In genomic region chr22:20451920-20452319, GRCh38 we compare ENCODE assay signal across 35 cellular contexts.
"Had no signal": no experiment of that assay in that cellular context is flagged by ENCODE, and none has a peak within 500 bp of the region (broad histone marks: within the 10 kb centered on the region; RNA-seq: fewer than 3 reads in every experiment).

No MANE protein-coding gene starts in this region.

- H3K4me3 ChIP-seq: ascending aorta, cardiac muscle cell had no signal

- H3K27me3 Mint-ChIP-seq: activated B cell treated with CpG ODN at 0.5 μM for 24 hours; activated CD4-positive, alpha-beta memory T cell treated with anti-CD3 and anti-CD28 coated beads for 36 hours; activated CD4-positive, alpha-beta T cell treated with anti-CD3 and anti-CD28 coated beads, Interleukin-2, amount 10 ng/mL, durations not matched to agents 24 days and 14 days; activated CD8-positive, alpha-beta T cell treated with anti-CD3 and anti-CD28 coated beads for 36 hours; activated naive CD4-positive, alpha-beta T cell treated with anti-CD3 and anti-CD28 coated beads, Interleukin-2, amount 10 ng/mL, durations not matched to agents 7 days and 5 days; activated naive CD4-positive, alpha-beta T cell treated with anti-CD3 and anti-CD28 coated beads, Interleukin-2, amount 50 U/mL, for 24 hours; activated naive CD8-positive, alpha-beta T cell; activated naive CD8-positive, alpha-beta T cell treated with anti-CD3 and anti-CD28 coated beads, Interleukin-2, amount 10 ng/mL, durations not matched to agents 7 days and 5 days; activated naive CD8-positive, alpha-beta T cell treated with anti-CD3 and anti-CD28 coated beads, Interleukin-2, amount 50 U/mL, for 24 hours; central memory CD8-positive, alpha-beta T cell; T-cell; T-helper 17 cell had no signal

- H3K27ac Mint-ChIP-seq: activated B cell treated with CpG ODN at 0.5 μM for 24 hours; activated CD4-positive, alpha-beta memory T cell treated with anti-CD3 and anti-CD28 coated beads for 36 hours; activated CD4-positive, alpha-beta T cell treated with anti-CD3 and anti-CD28 coated beads, Interleukin-2, amount 10 ng/mL, durations not matched to agents 24 days and 14 days; activated CD8-positive, alpha-beta T cell treated with anti-CD3 and anti-CD28 coated beads for 36 hours; activated naive CD4-positive, alpha-beta T cell treated with anti-CD3 and anti-CD28 coated beads, Interleukin-2, amount 10 ng/mL, durations not matched to agents 7 days and 5 days; activated naive CD4-positive, alpha-beta T cell treated with anti-CD3 and anti-CD28 coated beads, Interleukin-2, amount 50 U/mL, for 24 hours; activated naive CD8-positive, alpha-beta T cell; activated naive CD8-positive, alpha-beta T cell treated with anti-CD3 and anti-CD28 coated beads, Interleukin-2, amount 10 ng/mL, durations not matched to agents 7 days and 5 days; activated naive CD8-positive, alpha-beta T cell treated with anti-CD3 and anti-CD28 coated beads, Interleukin-2, amount 50 U/mL, for 24 hours; activated T-cell treated with anti-CD3 and anti-CD28 coated beads, Interleukin-2, amount 50 U/mL, for 72 hours; activated T-helper 1 cell treated with anti-CD3 and anti-CD28 coated beads, Interleukin-12 subunit alpha, Interleukin-12 subunit beta, Interleukin-2, Interleukin-4 antibody, amounts not matched to agents 30 ng/mL and 10 ng/mL and 1 ng/mL, durations not matched to agents 14 hours and 24 hours and 36 hours; activated T-helper 2 cell treated with anti-CD3 and anti-CD28 coated beads, Interferon-gamma antibody, Interleukin-2, Interleukin-4, amounts not matched to agents 10 μg/mL and 5 μg/mL and 100 μg/mL, durations not matched to agents 14 hours and 24 hours and 36 hours; brain; T-cell; T-helper 17 cell had no signal

- DNase-seq: activated B cell treated with CpG ODN at 0.5 μM for 24 hours; activated CD4-positive, alpha-beta memory T cell treated with anti-CD3 and anti-CD28 coated beads for 36 hours; activated CD4-positive, alpha-beta T cell treated with anti-CD3 and anti-CD28 coated beads for 4 hours; activated CD4-positive, alpha-beta T cell treated with anti-CD3 and anti-CD28 coated beads, Interleukin-2, amount 10 ng/mL, durations not matched to agents 24 days and 14 days; activated CD4-positive, alpha-beta T cell treated with anti-CD3 and anti-CD28 coated beads, Interleukin-2, amount 50 U/mL, for 1 hour; activated CD4-positive, alpha-beta T cell treated with anti-CD3 and anti-CD28 coated beads, Interleukin-2, amount 50 U/mL, for 4 hours; activated CD4-positive, CD25-positive, alpha-beta regulatory T cell treated with anti-CD3 and anti-CD28 coated beads, Interleukin-2, amount 50 U/mL, for 72 hours; activated CD8-positive, alpha-beta memory T cell treated with anti-CD3 and anti-CD28 coated beads, Interleukin-2, amount 50 U/mL, for 4 hours; activated CD8-positive, alpha-beta T cell treated with anti-CD3 and anti-CD28 coated beads for 36 hours; activated effector memory CD4-positive, alpha-beta T cell treated with Interleukin-2 at 50 U/mL for 16 hours; activated gamma-delta T cell; activated naive CD4-positive, alpha-beta T cell treated with anti-CD3 and anti-CD28 coated beads, Interleukin-2, amount 10 ng/mL, durations not matched to agents 7 days and 5 days; activated naive CD4-positive, alpha-beta T cell treated with Interleukin-2 at 50 U/mL for 16 hours; activated naive CD8-positive, alpha-beta T cell treated with anti-CD3 and anti-CD28 coated beads, Interleukin-2, amount 10 ng/mL, durations not matched to agents 7 days and 5 days; activated naive CD8-positive, alpha-beta T cell treated with anti-CD3 and anti-CD28 coated beads, Interleukin-2, amount 50 U/mL, for 24 hours; activated T-cell treated with anti-CD3 and anti-CD28 coated beads for 4 hours; activated T-cell treated with anti-CD3 and anti-CD28 coated beads, Interleukin-2, amount 50 U/mL, for 1 hour; activated T-cell treated with anti-CD3 and anti-CD28 coated beads, Interleukin-2, amount 50 U/mL, for 4 hours; activated T-cell treated with anti-CD3 and anti-CD28 coated beads, Interleukin-2, amount 50 U/mL, for 72 hours; amygdala; anterior cingulate cortex; caudate nucleus; cerebellar nuclear complex; T-cell; T-helper 17 cell; T-helper 9 cell had no signal

- FAIRE-seq: TTC549 had no signal

- H3K27me3 ChIP-seq: ascending aorta, cardiac muscle cell had no signal

- H3K36me3 ChIP-seq: cardiac muscle cell had no signal

- H3K27ac ChIP-seq: ascending aorta, cardiac muscle cell had no signal

- H3K4me3 Mint-ChIP-seq: activated B cell treated with CpG ODN at 0.5 μM for 24 hours; activated CD4-positive, alpha-beta memory T cell treated with anti-CD3 and anti-CD28 coated beads for 36 hours; activated CD4-positive, alpha-beta T cell treated with anti-CD3 and anti-CD28 coated beads, Interleukin-2, amount 10 ng/mL, durations not matched to agents 24 days and 14 days; activated CD8-positive, alpha-beta T cell treated with anti-CD3 and anti-CD28 coated beads for 36 hours; activated naive CD4-positive, alpha-beta T cell treated with anti-CD3 and anti-CD28 coated beads, Interleukin-2, amount 10 ng/mL, durations not matched to agents 7 days and 5 days; activated naive CD4-positive, alpha-beta T cell treated with anti-CD3 and anti-CD28 coated beads, Interleukin-2, amount 50 U/mL, for 24 hours; activated naive CD8-positive, alpha-beta T cell; activated naive CD8-positive, alpha-beta T cell treated with anti-CD3 and anti-CD28 coated beads, Interleukin-2, amount 10 ng/mL, durations not matched to agents 7 days and 5 days; activated naive CD8-positive, alpha-beta T cell treated with anti-CD3 and anti-CD28 coated beads, Interleukin-2, amount 50 U/mL, for 24 hours; activated T-cell treated with anti-CD3 and anti-CD28 coated beads, Interleukin-2, amount 50 U/mL, for 4 hours; activated T-cell treated with anti-CD3 and anti-CD28 coated beads, Interleukin-2, amount 50 U/mL, for 72 hours; activated T-helper 1 cell treated with anti-CD3 and anti-CD28 coated beads, Interleukin-12 subunit alpha, Interleukin-12 subunit beta, Interleukin-2, Interleukin-4 antibody, amounts not matched to agents 30 ng/mL and 10 ng/mL and 1 ng/mL, durations not matched to agents 14 hours and 24 hours and 36 hours; brain; central memory CD8-positive, alpha-beta T cell; T-cell; T-helper 17 cell had no signal

- ATAC-seq: activated CD8-positive, alpha-beta T cell treated with anti-CD3 and anti-CD28 coated beads for 36 hours; activated naive CD8-positive, alpha-beta T cell treated with anti-CD3 and anti-CD28 coated beads, Interleukin-2, amount 50 U/mL, for 24 hours; activated T-cell treated with anti-CD3 and anti-CD28 coated beads, Interleukin-2, amount 50 U/mL, for 4 hours; activated T-cell treated with anti-CD3 and anti-CD28 coated beads, Interleukin-2, amount 50 U/mL, for 72 hours; T-cell; T-helper 17 cell had no signal

- H3K9me3 ChIP-seq: ascending aorta had no signal

- H3K4me1 ChIP-seq: ascending aorta had no signal

- H3K9me3 Mint-ChIP-seq: activated B cell treated with CpG ODN at 0.5 μM for 24 hours; activated CD4-positive, alpha-beta memory T cell treated with anti-CD3 and anti-CD28 coated beads for 36 hours; activated CD4-positive, alpha-beta T cell treated with anti-CD3 and anti-CD28 coated beads, Interleukin-2, amount 10 ng/mL, durations not matched to agents 24 days and 14 days; activated CD8-positive, alpha-beta T cell treated with anti-CD3 and anti-CD28 coated beads for 36 hours; activated naive CD4-positive, alpha-beta T cell treated with anti-CD3 and anti-CD28 coated beads, Interleukin-2, amount 10 ng/mL, durations not matched to agents 7 days and 5 days; activated naive CD4-positive, alpha-beta T cell treated with anti-CD3 and anti-CD28 coated beads, Interleukin-2, amount 50 U/mL, for 24 hours; activated naive CD8-positive, alpha-beta T cell treated with anti-CD3 and anti-CD28 coated beads, Interleukin-2, amount 10 ng/mL, durations not matched to agents 7 days and 5 days; activated naive CD8-positive, alpha-beta T cell treated with anti-CD3 and anti-CD28 coated beads, Interleukin-2, amount 50 U/mL, for 24 hours; activated T-cell treated with anti-CD3 and anti-CD28 coated beads, Interleukin-2, amount 50 U/mL, for 4 hours; activated T-cell treated with anti-CD3 and anti-CD28 coated beads, Interleukin-2, amount 50 U/mL, for 72 hours; activated T-helper 1 cell treated with anti-CD3 and anti-CD28 coated beads, Interleukin-12 subunit alpha, Interleukin-12 subunit beta, Interleukin-2, Interleukin-4 antibody, amounts not matched to agents 30 ng/mL and 10 ng/mL and 1 ng/mL, durations not matched to agents 14 hours and 24 hours and 36 hours; activated T-helper 2 cell treated with anti-CD3 and anti-CD28 coated beads, Interferon-gamma antibody, Interleukin-2, Interleukin-4, amounts not matched to agents 10 μg/mL and 5 μg/mL and 100 μg/mL, durations not matched to agents 14 hours and 24 hours and 36 hours; central memory CD8-positive, alpha-beta T cell; T-cell had no signal
